In the genomic region with DNA sequence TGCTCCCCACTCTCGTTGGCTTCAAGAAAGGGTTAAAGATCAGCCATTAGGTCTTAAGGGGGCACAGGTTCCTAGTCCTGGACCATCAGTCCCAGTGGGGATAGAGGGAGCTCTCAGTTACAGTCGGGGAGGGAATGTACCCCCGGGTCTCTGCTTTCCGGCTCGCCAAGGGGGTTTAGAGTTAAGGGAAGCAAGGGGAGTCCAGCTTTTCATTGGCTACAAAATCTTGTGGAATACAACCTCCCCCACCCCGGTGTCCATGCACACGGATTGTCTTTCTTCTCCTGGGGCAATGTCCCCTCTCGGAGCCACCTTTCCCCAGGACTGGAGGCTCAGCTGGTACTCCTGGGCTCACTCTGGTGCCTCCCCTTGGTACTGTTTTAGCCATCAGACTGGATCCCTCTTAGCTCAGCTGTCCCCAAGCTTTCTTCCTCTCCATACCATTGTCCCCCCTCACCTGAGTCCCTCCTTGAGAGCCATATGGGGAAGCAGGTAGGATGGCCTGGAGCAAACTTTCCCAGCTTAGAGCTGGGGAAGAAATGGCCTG, we compare ENCODE assay signal across 1 cellular context.
TF ChIP-seq lines count a peak whose summit lies in the region.

A gene (minus strand): TSS at position 480 of the 547 bp plus-strand sequence. CDS start 0 bp downstream, at position 480.

TF ChIP-seq in IMR-90, 13 proteins besides CTCF, POLR2A, EP300 and RAD21 (continued from another document):
- TF ChIP-seq, protein P1, sequence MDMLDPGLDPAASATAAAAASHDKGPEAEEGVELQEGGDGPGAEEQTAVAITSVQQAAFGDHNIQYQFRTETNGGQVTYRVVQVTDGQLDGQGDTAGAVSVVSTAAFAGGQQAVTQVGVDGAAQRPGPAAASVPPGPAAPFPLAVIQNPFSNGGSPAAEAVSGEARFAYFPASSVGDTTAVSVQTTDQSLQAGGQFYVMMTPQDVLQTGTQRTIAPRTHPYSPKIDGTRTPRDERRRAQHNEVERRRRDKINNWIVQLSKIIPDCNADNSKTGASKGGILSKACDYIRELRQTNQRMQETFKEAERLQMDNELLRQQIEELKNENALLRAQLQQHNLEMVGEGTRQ (IDR thresholded peaks at IDR 0.05; ENCODE audit: low read depth, low read length) = no peak
- TF ChIP-seq BHLHE40 (IDR thresholded peaks at IDR 0.05; ENCODE audit: low read depth, low read length) = no peak
